ENCODE assay signal across 20 cellular contexts in the genomic region with DNA sequence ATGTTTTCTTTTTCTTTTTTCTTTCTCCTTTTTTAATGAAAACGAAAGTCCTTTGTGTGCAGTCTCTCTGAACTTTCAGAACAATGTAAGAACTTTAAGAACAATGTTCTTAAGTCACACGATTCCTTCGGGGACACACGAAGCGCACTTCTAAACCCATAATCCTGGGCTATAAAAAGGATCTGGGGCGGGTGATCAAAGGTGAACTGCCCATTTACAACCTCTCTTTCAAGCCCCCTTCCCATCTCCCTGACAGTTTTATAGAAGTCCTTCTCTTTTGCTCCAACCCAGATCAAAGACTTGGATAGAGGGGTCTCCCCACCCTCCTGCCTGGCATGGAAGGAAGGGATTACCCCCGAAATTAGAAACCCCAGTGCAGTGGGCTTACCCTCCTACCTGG.
DNase-seq lines count a peak whose midpoint lies in the region; FAIRE-seq and TF ChIP-seq lines count a peak whose summit lies in the region.
"Had no signal": no experiment of that assay in that cellular context is flagged by ENCODE, and none has a peak within 500 bp of the region (broad histone marks: within the 10 kb centered on the region; RNA-seq: fewer than 3 reads in every experiment).

No MANE protein-coding gene starts in this region.

- peak overlapping the region; percentile 2 for H3K27ac ChIP-seq in colonic mucosa
- peak overlapping the region; percentile 43 for H3K27ac ChIP-seq in osteoblast (ENCODE audit: low read depth, low read length)
- H3K27ac ChIP-seq: adrenal gland, HL-60, WERI-Rb-1 had no signal

- H3K4me1 ChIP-seq in colonic mucosa (peaks cover 5% of the 10 kb centered on the region), osteoblast (ENCODE audit: insufficient read depth, low read length) (peaks cover 25% of the 10 kb centered on the region)

- H3K9me3 ChIP-seq in colonic mucosa (no peaks in the 10 kb centered on the region), osteoblast (ENCODE audit: low read depth, low read length) (no peaks in the 10 kb centered on the region)
- H3K9me3 ChIP-seq: adrenal gland had no signal

- no peak for DNase-seq in activated CD4-positive, alpha-beta T cell treated with anti-CD3 and anti-CD28 coated beads, Interleukin-2, amount 10 ng/mL, durations not matched to agents 7 days and 5 days
- DNase-seq in activated CD4-positive, alpha-beta T cell treated with anti-CD3 and anti-CD28 coated beads for 48 hours, result no peak
- no peak for DNase-seq in HFFc6
- no peak for DNase-seq in colonic mucosa
- no peak for DNase-seq in osteoblast (ENCODE audit: insufficient read length, low spot score, missing footprints)
- DNase-seq in NCI-H1048 (lab: John Stamatoyannopoulos, UW), result no peak
- DNase-seq in hepatic stellate cell (ENCODE audit: low spot score), result no peak
- DNase-seq in D721Med (ENCODE audit: insufficient read length, low spot score), result no peak
- DNase-seq: ACHN; activated CD8-positive, alpha-beta memory T cell treated with anti-CD3 and anti-CD28 coated beads, Interleukin-2, amount 50 U/mL, for 4 hours; CD8-positive, alpha-beta T cell; cerebellar nuclear complex; NCI-H1092 treated with DMSO at 0.1 percent for 48 hours; NCI-H774; stomach; SW 1271; WERI-Rb-1 had no signal

- CTCF ChIA-PET in activated CD4-positive, alpha-beta T cell treated with anti-CD3 and anti-CD28 coated beads, Interleukin-2, amount 10 ng/mL, durations not matched to agents 7 days and 5 days (lab: Charles Lee), result interaction anchor here (1.1 to 1.6 kb wide), 3 partner anchors 12 to 25 kb away, joined by 3 to 5 read pairs (median 3); no protein-coding TSS in a partner anchor

- no peaks in the 10 kb centered on the region for H3K36me3 Mint-ChIP-seq in activated CD4-positive, alpha-beta T cell treated with anti-CD3 and anti-CD28 coated beads, Interleukin-2, amount 10 ng/mL, durations not matched to agents 7 days and 5 days (ENCODE audit: low read depth)
- H3K36me3 Mint-ChIP-seq in HFFc6 (ENCODE audit: low read depth), result no peaks in the 10 kb centered on the region
- H3K36me3 Mint-ChIP-seq: CD8-positive, alpha-beta T cell had no signal

- H3K79me2 ChIP-seq in osteoblast (ENCODE audit: insufficient read depth, low read length), result no peaks in the 10 kb centered on the region

- peaks cover 24% of the 10 kb centered on the region for H3K27me3 Mint-ChIP-seq in activated CD4-positive, alpha-beta T cell treated with anti-CD3 and anti-CD28 coated beads, Interleukin-2, amount 10 ng/mL, durations not matched to agents 7 days and 5 days
- H3K27me3 Mint-ChIP-seq in HFFc6 (ENCODE audit: insufficient read depth), result peaks cover 14% of the 10 kb centered on the region

- POLR2A ChIA-PET in activated CD4-positive, alpha-beta T cell treated with anti-CD3 and anti-CD28 coated beads, Interleukin-2, amount 10 ng/mL, durations not matched to agents 7 days and 5 days (lab: Charles Lee), result no interaction called here

- H3K4me3 ChIP-seq in colonic mucosa (no peak overlapping the region), osteoblast (ENCODE audit: insufficient read depth, low read length) (no peak overlapping the region)
- H3K4me3 ChIP-seq: stomach had no signal

- no peaks in the 10 kb centered on the region for H4K20me1 ChIP-seq in osteoblast (ENCODE audit: insufficient read depth, low read length)

- no peaks in the 10 kb centered on the region for H3K9me3 Mint-ChIP-seq in activated CD4-positive, alpha-beta T cell treated with anti-CD3 and anti-CD28 coated beads, Interleukin-2, amount 10 ng/mL, durations not matched to agents 7 days and 5 days
- no peaks in the 10 kb centered on the region for H3K9me3 Mint-ChIP-seq in HFFc6
- H3K9me3 Mint-ChIP-seq: CD8-positive, alpha-beta T cell had no signal

- H3K4me2 ChIP-seq in osteoblast (ENCODE audit: insufficient read depth, low read length), result peak overlapping the region; percentile 49

- TF ChIP-seq CTCF in HFFc6 (IDR thresholded peaks at IDR 0.05) (no peak), colonic mucosa (IDR thresholded peaks at IDR 0.05) (no peak), osteoblast (IDR thresholded peaks at IDR 0.05; ENCODE audit: extremely low read depth, low read depth, low read length) (no peak), D721Med (IDR thresholded peaks at IDR 0.05; ENCODE audit: insufficient read depth, missing control alignments) (no peak)

- H3K36me3 ChIP-seq in colonic mucosa, result no peaks in the 10 kb centered on the region
- H3K36me3 ChIP-seq in osteoblast (ENCODE audit: insufficient read depth, low read length), result no peaks in the 10 kb centered on the region
- H3K36me3 ChIP-seq: adrenal gland, stomach, WERI-Rb-1 had no signal

- H3K27me3 ChIP-seq in colonic mucosa (peaks cover 6% of the 10 kb centered on the region), osteoblast (ENCODE audit: insufficient read depth, low read length) (no peaks in the 10 kb centered on the region)
- H3K27me3 ChIP-seq: adrenal gland, stomach had no signal

- peak overlapping the region; percentile 58 for H3K4me3 Mint-ChIP-seq in activated CD4-positive, alpha-beta T cell treated with anti-CD3 and anti-CD28 coated beads, Interleukin-2, amount 10 ng/mL, durations not matched to agents 7 days and 5 days
- H3K4me3 Mint-ChIP-seq in HFFc6, result peak overlapping the region; percentile 65; the same call in 1 of the 2 replicates

- peak overlapping the region; percentile 90 for H3K27ac Mint-ChIP-seq in activated CD4-positive, alpha-beta T cell treated with anti-CD3 and anti-CD28 coated beads, Interleukin-2, amount 10 ng/mL, durations not matched to agents 7 days and 5 days
- peak overlapping the region; percentile 47 for H3K27ac Mint-ChIP-seq in HFFc6
- H3K27ac Mint-ChIP-seq: CD8-positive, alpha-beta T cell had no signal

- H2AFZ ChIP-seq in osteoblast (ENCODE audit: low read length), result peak overlapping the region; percentile 57

- intact Hi-C loops in colonic mucosa (cut with DNase I), result no loop called here

- H3K9ac ChIP-seq in colonic mucosa (ENCODE audit: low read depth in 2 of 2, low read length in 2 of 2), result no peak overlapping the region

- FAIRE-seq in D721Med (lab: Jason Lieb, UNC), result no peak
- FAIRE-seq: urothelium cell line had no signal

- peaks cover 31% of the 10 kb centered on the region for H3K4me1 Mint-ChIP-seq in activated CD4-positive, alpha-beta T cell treated with anti-CD3 and anti-CD28 coated beads, Interleukin-2, amount 10 ng/mL, durations not matched to agents 7 days and 5 days
- H3K4me1 Mint-ChIP-seq in HFFc6 (ENCODE audit: low read depth), result peaks cover 58% of the 10 kb centered on the region
